14 cellular contexts compared by ENCODE assay signal in the genomic region with DNA sequence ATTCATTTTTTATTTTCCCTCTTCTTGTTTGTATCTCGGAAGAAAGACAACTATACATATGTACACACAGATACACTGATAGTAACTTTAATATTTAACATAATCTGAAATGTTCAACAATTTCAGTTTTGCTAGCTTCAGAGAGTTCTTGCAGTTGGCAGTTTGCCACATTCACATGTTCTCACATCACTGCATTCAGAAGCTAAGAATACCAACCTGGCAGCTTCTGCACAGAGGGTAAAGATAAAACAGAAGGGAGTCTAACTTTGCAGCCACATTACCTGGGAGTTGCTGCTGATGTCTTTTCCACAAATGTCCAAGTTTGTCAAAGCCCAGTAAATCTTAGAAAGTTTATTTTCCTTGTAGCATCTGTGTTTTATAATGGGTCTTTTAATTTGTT.
DNase-seq lines count a peak whose midpoint lies in the region; ATAC-seq, FAIRE-seq and TF ChIP-seq lines count a peak whose summit lies in the region.
"Had no signal": no experiment of that assay in that cellular context is flagged by ENCODE, and none has a peak within 500 bp of the region (broad histone marks: within the 10 kb centered on the region; RNA-seq: fewer than 3 reads in every experiment).

No MANE protein-coding gene starts in this region.

- peak; percentile 66 for ATAC-seq in GM18907 (IDR thresholded peaks at IDR 0.05; ENCODE audit: unreplicated experiment)
- ATAC-seq in HG03159 (IDR thresholded peaks at IDR 0.05; ENCODE audit: unreplicated experiment) = peak; percentile 72
- peak; percentile 81 for ATAC-seq in GM12878
- ATAC-seq in WTC11 = no peak
- no peak for ATAC-seq in GM18517 (IDR thresholded peaks at IDR 0.05; ENCODE audit: unreplicated experiment)
- ATAC-seq in pancreas = no peak
- ATAC-seq: PC-3, right lobe of liver had no signal

- in situ Hi-C loops in GM12878 (cut with MboI) = loop anchor here (5.0 kb wide), 1 partner anchor 383 kb away; no protein-coding TSS in a partner anchor

- FAIRE-seq in GM12878 (lab: Jason Lieb, UNC) (peak; percentile 71), pancreas (lab: Jason Lieb, UNC) (no peak)

- H4K20me1 ChIP-seq in GM12878 (ENCODE audit: control insufficient read depth, insufficient read depth) = no peaks in the 10 kb centered on the region

- H3K79me1 ChIP-seq in mesenchymal stem cell (replicated peaks; ENCODE audit: low read length, poor library complexity, severe bottlenecking) = no peaks in the 10 kb centered on the region

- TF ChIP-seq CTCF in GM12878 (IDR thresholded peaks at IDR 0.05 in 2 of 3, conservative IDR thresholded peaks at IDR 0.05 in 1 of 3; ENCODE audit: control insufficient read depth in 2 of 3, extremely low read depth in 1 of 3, insufficient read depth in 1 of 3, low read depth in 3 of 3, low read length in 3 of 3) (no peak), WTC11 (IDR thresholded peaks at IDR 0.05) (no peak), pancreas (IDR thresholded peaks at IDR 0.05) (no peak)

- TF ChIP-seq RAD21 in GM12878 (IDR thresholded peaks at IDR 0.05; ENCODE audit: insufficient read depth, low read depth, low read length) = no peak

- DNase-seq in GM12878 (ENCODE audit: low read depth, low spot score) (peak; percentile 43), mesenchymal stem cell (peak; percentile 16), WTC11 (ENCODE audit: low spot score) (no peak), pancreas (no peak)
- DNase-seq: activated CD8-positive, alpha-beta memory T cell treated with anti-CD3 and anti-CD28 coated beads for 24 hours; NCI-H1417 treated with DMSO at 0.1 percent for 48 hours; PC-3; right lobe of liver; T-helper 9 cell had no signal

- no peak overlapping the region for H2AFZ ChIP-seq in GM12878 (ENCODE audit: control insufficient read depth, low read depth, low read length)
- no peak overlapping the region for H2AFZ ChIP-seq in mesenchymal stem cell (ENCODE audit: low read depth, low read length)

- intact Hi-C loops in GM12878 (cut with micrococcal nuclease; ENCODE audit: unreplicated experiment) (loop anchor here (10.0 kb wide), 3 partner anchors 145 to 285 kb away; no protein-coding TSS in a partner anchor), pancreas (cut with DNase I) (loop anchor here in 2 of 3 donors (5.0 to 10.0 kb wide), 2 partner anchors 383 to 385 kb away; partner anchors contain the start of gene TBX2 (in 1 of the 2))

- no peak for TF ChIP-seq EP300 in GM12878 (IDR thresholded peaks at IDR 0.05; ENCODE audit: borderline replicate concordance in 1 of 2, control insufficient read depth in 1 of 2, low read depth in 2 of 2, low read length in 2 of 2)

- H3K4me1 ChIP-seq in GM12878 (ENCODE audit: control insufficient read depth, insufficient read depth, low read length) (peaks cover 4% of the 10 kb centered on the region; the same call in 1 of the 2 replicates), mesenchymal stem cell (ENCODE audit: control insufficient read depth, insufficient read depth, low read depth, low read length) (peaks cover 1% of the 10 kb centered on the region), pancreas (no peaks in the 10 kb centered on the region)
- H3K4me1 ChIP-seq: right lobe of liver, suprapubic skin had no signal

- H3K27me3 ChIP-seq in GM12878 (replicated peaks in 1 of 2; ENCODE audit: control insufficient read depth in 2 of 2, insufficient read depth in 2 of 2, low read length in 1 of 2) = no peaks in the 10 kb centered on the region
- no peaks in the 10 kb centered on the region for H3K27me3 ChIP-seq in mesenchymal stem cell (ENCODE audit: control insufficient read depth in 1 of 2, insufficient read depth in 1 of 2, low read length in 2 of 2)
- H3K27me3 ChIP-seq in pancreas = no peaks in the 10 kb centered on the region
- H3K27me3 ChIP-seq: right lobe of liver, suprapubic skin had no signal

- POLR2A ChIA-PET in GM12878 (lab: Charles Lee) = no interaction called here
- POLR2A ChIA-PET in WTC11 (lab: Charles Lee) = no interaction called here

- SMC1A ChIA-PET in GM12878 (lab: Charles Lee; ENCODE audit: uncharacterized antibody, unreplicated experiment) = interaction anchor here (1.1 to 1.7 kb wide), 4 partner anchors 16 to 324 kb away, joined by 3 to 6 read pairs (median 4); no protein-coding TSS in a partner anchor

- no peak overlapping the region for H4K91ac ChIP-seq in mesenchymal stem cell (ENCODE audit: low read length)

- no peak overlapping the region for H2BK5ac ChIP-seq in mesenchymal stem cell (ENCODE audit: low read depth, low read length, poor library complexity, severe bottlenecking)

- H3K36me3 Mint-ChIP-seq in WTC11 = no peaks in the 10 kb centered on the region

- no peak overlapping the region for H3K27ac Mint-ChIP-seq in WTC11
- H3K27ac Mint-ChIP-seq: activated naive CD4-positive, alpha-beta T cell treated with anti-CD3 and anti-CD28 coated beads, Interleukin-2, amount 50 U/mL, for 24 hours had no signal

- no TSS peak for BruUV-seq in GM12878 (replicated peaks; lab: Mats Ljungman, UMichigan)

- peaks cover 11% of the 10 kb centered on the region for H3K4me1 Mint-ChIP-seq in WTC11

- no peak overlapping the region for H2AK5ac ChIP-seq in mesenchymal stem cell (ENCODE audit: low read length, severe bottlenecking)

- H3K36me3 ChIP-seq in GM12878 (ENCODE audit: control insufficient read depth in 2 of 2, insufficient read depth in 2 of 2, low read length in 1 of 2) (no peaks in the 10 kb centered on the region), mesenchymal stem cell (ENCODE audit: control insufficient read depth in 1 of 2, insufficient read depth in 2 of 2, low read depth in 1 of 2, low read length in 2 of 2) (no peaks in the 10 kb centered on the region), pancreas (no peaks in the 10 kb centered on the region)
- H3K36me3 ChIP-seq: right lobe of liver, suprapubic skin had no signal

- H3K9me3 Mint-ChIP-seq in WTC11 = 0 out of 2 replicates have a peak, but pooled peaks cover 3% of the 10 kb centered on the region
- H3K9me3 Mint-ChIP-seq: activated naive CD4-positive, alpha-beta T cell treated with anti-CD3 and anti-CD28 coated beads, Interleukin-2, amount 50 U/mL, for 24 hours had no signal

- H3K9me3 ChIP-seq in GM12878 (replicated peaks; ENCODE audit: control insufficient read depth, insufficient read depth, low read length) (no peaks in the 10 kb centered on the region), mesenchymal stem cell (ENCODE audit: control insufficient read depth, low read length) (no peaks in the 10 kb centered on the region), pancreas (no peaks in the 10 kb centered on the region)
- H3K9me3 ChIP-seq: right lobe of liver, suprapubic skin had no signal

- H3K4me3 Mint-ChIP-seq in WTC11 = no peak overlapping the region
- H3K4me3 Mint-ChIP-seq: activated naive CD4-positive, alpha-beta T cell treated with anti-CD3 and anti-CD28 coated beads, Interleukin-2, amount 50 U/mL, for 24 hours had no signal

- WGBS in GM12878 (ENCODE audit: insufficient coverage, insufficient replicate concordance, low lambda C conversion rate, missing lambda C conversion rate) = 94% methylated on average over 1 of the region's 1 CpG
- WGBS in mesenchymal stem cell = no CpG with 5 or more reads among the region's 1 CpG
- WGBS in pancreas, 2 donors = 81 to 90% methylated on average over 1 of the region's 1 CpG

- no peak overlapping the region for H4K8ac ChIP-seq in mesenchymal stem cell (ENCODE audit: low read length)

- RAD21 ChIA-PET in GM12878 (lab: Charles Lee; ENCODE audit: unreplicated experiment) = interaction anchor here (3.2 kb wide), 1 partner anchor 18 kb away, joined by 17 read pairs; no protein-coding TSS in a partner anchor

- no peak overlapping the region for H3K23ac ChIP-seq in mesenchymal stem cell (ENCODE audit: low read length in 2 of 2)

- H3K4ac ChIP-seq in mesenchymal stem cell (ENCODE audit: low read depth in 1 of 2, low read length in 2 of 2) = no peak overlapping the region

- H3K9ac ChIP-seq in GM12878 (ENCODE audit: control insufficient read depth, insufficient read depth, low read length) = no peak overlapping the region
- H3K9ac ChIP-seq in mesenchymal stem cell (ENCODE audit: low read length) = no peak overlapping the region

- no peaks in the 10 kb centered on the region for H3K27me3 Mint-ChIP-seq in WTC11 (ENCODE audit: low read depth)
- H3K27me3 Mint-ChIP-seq: activated naive CD4-positive, alpha-beta T cell treated with anti-CD3 and anti-CD28 coated beads, Interleukin-2, amount 50 U/mL, for 24 hours had no signal

- CTCF ChIA-PET in GM12878 (lab: Yijun Ruan, JAX) (interaction anchor here (2.1 to 2.2 kb wide), 2 partner anchors 11 to 350 kb away, joined by 6 to 7 read pairs; no protein-coding TSS in a partner anchor), WTC11 (lab: Charles Lee) (no interaction called here)

- no peaks in the 10 kb centered on the region for H3K79me2 ChIP-seq in GM12878 (ENCODE audit: control insufficient read depth, insufficient read depth, low read length)

- H3K27ac ChIP-seq in GM12878 (ENCODE audit: control insufficient read depth, insufficient read depth) = no peak overlapping the region
- H3K27ac ChIP-seq in mesenchymal stem cell (ENCODE audit: low read length, poor library complexity, severe bottlenecking) = no peak overlapping the region
- H3K27ac ChIP-seq in pancreas = no peak overlapping the region
- H3K27ac ChIP-seq: right lobe of liver, suprapubic skin had no signal

- H3K18ac ChIP-seq in mesenchymal stem cell (ENCODE audit: low read depth in 1 of 2, low read length in 2 of 2) = no peak overlapping the region

- H3K4me2 ChIP-seq in GM12878 (ENCODE audit: control insufficient read depth, insufficient read depth) (no peak overlapping the region), mesenchymal stem cell (ENCODE audit: low read length, poor library complexity, severe bottlenecking) (no peak overlapping the region)

- no peak for TF ChIP-seq POLR2A in GM12878 (IDR thresholded peaks at IDR 0.05; ENCODE audit: low read depth, low read length)

- peak overlapping the region in 1 of 2 experiments; percentile 47 for H2BK12ac ChIP-seq in mesenchymal stem cell (ENCODE audit: low read length in 2 of 2)

- H2BK120ac ChIP-seq in mesenchymal stem cell (ENCODE audit: low read depth, low read length) = no peak overlapping the region

- H3K14ac ChIP-seq in mesenchymal stem cell (ENCODE audit: low read length in 2 of 2) = no peak overlapping the region

- H2BK15ac ChIP-seq in mesenchymal stem cell (ENCODE audit: low read depth, poor library complexity, severe bottlenecking) = no peak overlapping the region

- no peak overlapping the region for H3K4me3 ChIP-seq in GM12878
- no peak overlapping the region for H3K4me3 ChIP-seq in mesenchymal stem cell (ENCODE audit: insufficient read depth in 1 of 2, low read depth in 1 of 2, low read length in 2 of 2)
- no peak overlapping the region for H3K4me3 ChIP-seq in pancreas
- H3K4me3 ChIP-seq: right lobe of liver, suprapubic skin had no signal

TF ChIP-seq in GM12878, 131 proteins besides CTCF, POLR2A, EP300 and RAD21 (continues in another document):
- TF ChIP-seq HDAC2 (IDR thresholded peaks at IDR 0.05) (no peak), NBN (IDR thresholded peaks at IDR 0.05) (no peak), SMAD1 (IDR thresholded peaks at IDR 0.05; ENCODE audit: low read depth, partially characterized antibody) (peak; percentile 76)

Comparison
In these comparisons a context has a peak if more than half of its experiments do, and no peak if none do; other contexts are left out.
1. ATAC-seq: peak in GM18907 (single experiment), HG03159 (single experiment) and GM12878 (single experiment); none in WTC11 (single experiment), GM18517 (single experiment) and pancreas (0 of 4).
2. DNase-seq: peak in GM12878 (single experiment) and mesenchymal stem cell (single experiment); none in WTC11 (single experiment) and pancreas (0 of 6).